In genomic region chr6:31864123-31864562, GRCh38 we compare ENCODE assay signal across 7 cellular contexts. TPM values are rescaled to one million over a fixed set of nuclear protein-coding genes. Genes with fewer than 3 reads are reported as not detected.
DNase-seq lines count a peak whose midpoint lies in the region; FAIRE-seq and TF ChIP-seq lines count a peak whose summit lies in the region.
"Not testable (repeated sequence)": the region's sequence is repeated elsewhere in the genome, so short reads cannot be mapped to it uniquely, and the experiment has no call there.
"Had no signal": no experiment of that assay in that cellular context is flagged by ENCODE, and none has a peak within 500 bp of the region (broad histone marks: within the 10 kb centered on the region; RNA-seq: fewer than 3 reads in every experiment).

No MANE protein-coding gene starts in this region.

- H3K4me1 ChIP-seq in HUES6 (ENCODE audit: control insufficient read depth, insufficient read depth, low read length); colonic mucosa; rectal smooth muscle tissue (ENCODE audit: control insufficient read depth, insufficient read depth, low read length): not testable (repeated sequence)
- H3K4me1 ChIP-seq in kidney (ENCODE audit: control insufficient read depth in 1 of 2, insufficient read depth in 1 of 2, low read depth in 1 of 2, low read length in 2 of 2), result peaks cover 10 to 18% of the 10 kb centered on the region in 2 donors

- H3K9ac ChIP-seq in HUES6 (ENCODE audit: low read length), result peak overlapping the region; percentile 53
- H3K9ac ChIP-seq in colonic mucosa (ENCODE audit: low read depth in 2 of 2, low read length in 2 of 2), result peak overlapping the region in 1 of 2 donors; percentile 53
- H3K9ac ChIP-seq in kidney (ENCODE audit: low read length in 2 of 2); rectal smooth muscle tissue (ENCODE audit: low read length): not testable (repeated sequence)

- peak overlapping the region; percentile 95 for H3K4me3 Mint-ChIP-seq in activated CD4-positive, alpha-beta memory T cell treated with anti-CD3 and anti-CD28 coated beads for 36 hours

- CTCF ChIA-PET in activated CD4-positive, alpha-beta memory T cell treated with anti-CD3 and anti-CD28 coated beads for 36 hours (lab: Charles Lee), result interaction anchor here (0.7 to 2.2 kb wide), 9 partner anchors 28 to 271 kb away, joined by 3 to 11 read pairs (median 4); partner anchors contain the start of genes DDAH2, HSPA1B and VARS1

- H3K27ac Mint-ChIP-seq in activated CD4-positive, alpha-beta memory T cell treated with anti-CD3 and anti-CD28 coated beads for 36 hours, result peak overlapping the region; percentile 89

- POLR2A ChIA-PET in activated CD4-positive, alpha-beta memory T cell treated with anti-CD3 and anti-CD28 coated beads for 36 hours (lab: Charles Lee), result interaction anchor here (0.6 to 2.0 kb wide), 5 partner anchors 34 to 199 kb away, joined by 3 to 11 read pairs (median 5); partner anchors contain the start of genes CSNK2B, EHMT2 and GPANK1

- not testable (repeated sequence) for H3K27me3 ChIP-seq in HUES6 (ENCODE audit: control insufficient read depth, insufficient read depth, low read length); colonic mucosa; rectal smooth muscle tissue (ENCODE audit: control insufficient read depth, insufficient read depth, low read length)

- H3K4me3 ChIP-seq in HUES6 (ENCODE audit: low read depth, low read length) (peak overlapping the region; percentile 84), colonic mucosa (peak overlapping the region; percentile 38), kidney (ENCODE audit: low read length in 2 of 2) (peak overlapping the region; percentile 55 to 63), rectal smooth muscle tissue (ENCODE audit: low read length) (peak overlapping the region; percentile 59)

- not testable (repeated sequence) for H3K36me3 Mint-ChIP-seq in activated CD4-positive, alpha-beta memory T cell treated with anti-CD3 and anti-CD28 coated beads for 36 hours

- not testable (repeated sequence) for H3K9me3 ChIP-seq in HUES6 (ENCODE audit: control insufficient read depth, insufficient read depth, low read depth, low read length); colonic mucosa; kidney (ENCODE audit: control insufficient read depth in 1 of 2, low read length in 2 of 2)

- peak overlapping the region; percentile 90 for H3K27ac ChIP-seq in 22Rv1
- H3K27ac ChIP-seq in HUES6 (ENCODE audit: low read depth, low read length); kidney (ENCODE audit: low read depth in 2 of 2, low read length in 2 of 2); rectal smooth muscle tissue (ENCODE audit: low read depth, low read length): not testable (repeated sequence)
- peak overlapping the region; percentile 85 for H3K27ac ChIP-seq in colonic mucosa

- H3K36me3 ChIP-seq in HUES6 (ENCODE audit: control insufficient read depth, insufficient read depth, low read length), result peaks cover 20% of the 10 kb centered on the region
- not testable (repeated sequence) for H3K36me3 ChIP-seq in colonic mucosa
- peaks cover 12 to 15% of the 10 kb centered on the region in 2 donors for H3K36me3 ChIP-seq in kidney (ENCODE audit: control insufficient read depth in 1 of 2, insufficient read depth in 2 of 2, low read length in 2 of 2)
- H3K36me3 ChIP-seq in rectal smooth muscle tissue (ENCODE audit: control insufficient read depth, insufficient read depth, low read length), result peaks cover 14% of the 10 kb centered on the region

- intact Hi-C loops in activated CD4-positive, alpha-beta memory T cell treated with anti-CD3 and anti-CD28 coated beads for 36 hours (cut with micrococcal nuclease); colonic mucosa (cut with DNase I); kidney (cut with DNase I): not testable (repeated sequence)

- FAIRE-seq in kidney (lab: Jason Lieb, UNC), result not testable (repeated sequence)

- H3K4me1 Mint-ChIP-seq in activated CD4-positive, alpha-beta memory T cell treated with anti-CD3 and anti-CD28 coated beads for 36 hours (ENCODE audit: low read depth), result peaks cover 20% of the 10 kb centered on the region

- H3K9me3 Mint-ChIP-seq in activated CD4-positive, alpha-beta memory T cell treated with anti-CD3 and anti-CD28 coated beads for 36 hours, result not testable (repeated sequence)

- TF ChIP-seq CTCF in 22Rv1 (IDR thresholded peaks at IDR 0.05), result peak; percentile 19; the same call in 1 of the 2 replicates
- not testable (repeated sequence) for TF ChIP-seq CTCF in colonic mucosa (IDR thresholded peaks at IDR 0.05); kidney (IDR thresholded peaks at IDR 0.05; ENCODE audit: borderline replicate concordance, extremely low read depth, insufficient read depth)

- H3K27me3 Mint-ChIP-seq in activated CD4-positive, alpha-beta memory T cell treated with anti-CD3 and anti-CD28 coated beads for 36 hours, result not testable (repeated sequence)

- DNase-seq in activated CD4-positive, alpha-beta memory T cell treated with anti-CD3 and anti-CD28 coated beads for 36 hours; colonic mucosa; kidney: not testable (repeated sequence)

RNA-seq across cellular contexts. Expression of gene NEU1, which starts 1.5 kb away (rescaled TPM):
- total RNA-seq in activated CD4-positive, alpha-beta memory T cell treated with anti-CD3 and anti-CD28 coated beads for 36 hours, result 10 to 100 TPM; 13.0 to 13.4 TPM
- 10 to 100 TPM; 33.8 to 47.4 TPM for total RNA-seq in colonic mucosa
- 66.9 TPM for total RNA-seq in kidney
- 131 TPM for polyA plus RNA-seq in kidney (ENCODE audit: insufficient read depth, low read depth, low replicate concordance)

RNA-seq across cellular contexts. Expression of gene SLC44A4, which starts 14.7 kb away (rescaled TPM):
- under 1 TPM in 1 of 2 experiments, not detected in 1; 0.17 TPM for total RNA-seq in activated CD4-positive, alpha-beta memory T cell treated with anti-CD3 and anti-CD28 coated beads for 36 hours
- 100 to 1,000 TPM; 546 to 779 TPM for total RNA-seq in colonic mucosa
- total RNA-seq in kidney, result 137 TPM
- 37.4 TPM for polyA plus RNA-seq in kidney (ENCODE audit: insufficient read depth, low read depth, low replicate concordance)
- total RNA-seq: frontal cortex had no signal

RNA-seq across cellular contexts. Expression of gene EHMT2, which starts 33.4 kb away (rescaled TPM):
- total RNA-seq in activated CD4-positive, alpha-beta memory T cell treated with anti-CD3 and anti-CD28 coated beads for 36 hours, result 10 to 100 TPM; 45.5 to 46.0 TPM
- 10 to 100 TPM; 28.4 to 52.1 TPM for total RNA-seq in colonic mucosa
- 40.5 TPM for total RNA-seq in kidney
- 35.3 TPM for polyA plus RNA-seq in kidney (ENCODE audit: insufficient read depth, low read depth, low replicate concordance)

RNA-seq across cellular contexts. Expression of gene HSPA1B, which starts 36.6 kb away (rescaled TPM):
- 10 to 100 TPM; 59.5 to 62.3 TPM for total RNA-seq in activated CD4-positive, alpha-beta memory T cell treated with anti-CD3 and anti-CD28 coated beads for 36 hours
- total RNA-seq in colonic mucosa (100 to 1,000 TPM; 278 to 543 TPM), kidney (142 TPM)
- polyA plus RNA-seq in kidney (ENCODE audit: insufficient read depth, low read depth, low replicate concordance), result 175 TPM

RNA-seq across cellular contexts. Expression of gene ZBTB12, which starts 37.7 kb away (rescaled TPM):
- 1 to 10 TPM; 1.8 to 2.0 TPM for total RNA-seq in activated CD4-positive, alpha-beta memory T cell treated with anti-CD3 and anti-CD28 coated beads for 36 hours
- total RNA-seq in colonic mucosa (1 to 10 TPM; 2.0 to 4.9 TPM), kidney (3.4 TPM)
- polyA plus RNA-seq in kidney (ENCODE audit: insufficient read depth, low read depth, low replicate concordance), result 2.5 TPM

Comparison
In these comparisons a context has a peak if more than half of its experiments do, and no peak if none do; other contexts are left out.
1. RNA of gene SLC44A4, which starts 14.7 kb away (total RNA-seq): 546 to 779 TPM in colonic mucosa and 137 TPM in kidney (single experiment); 0.17 TPM in activated CD4-positive, alpha-beta memory T cell treated with anti-CD3 and anti-CD28 coated beads for 36 hours; every median in the first group is over 100 times any median in the second.
2. Peak in every context shown above with its lines, with median percentiles within 50 percentile points of each other: H3K4me3 ChIP-seq.